ENCODE assay signal across 10 cellular contexts in the genomic region with DNA sequence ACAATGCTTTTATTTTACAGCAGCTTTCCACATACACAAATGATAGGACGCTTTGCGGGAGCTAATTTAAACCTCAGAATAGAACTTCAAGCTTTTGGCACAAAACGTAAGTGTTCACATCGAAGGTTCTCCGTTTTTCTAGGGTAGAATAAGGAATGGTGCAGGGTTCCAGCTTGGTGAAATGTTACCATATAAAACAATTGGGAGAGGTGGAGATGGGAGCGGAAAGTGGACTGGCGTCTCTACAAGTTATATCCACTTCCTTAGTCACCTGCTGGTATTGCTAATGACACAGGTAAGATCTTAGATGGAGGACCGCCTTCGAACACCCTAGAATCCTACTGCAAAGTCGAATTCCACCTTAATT. TPM values are rescaled to one million over a fixed set of nuclear protein-coding genes. Genes with fewer than 3 reads are reported as not detected.
DNase-seq lines count a peak whose midpoint lies in the region; TF ChIP-seq lines count a peak whose summit lies in the region.
"Had no signal": no experiment of that assay in that cellular context is flagged by ENCODE, and none has a peak within 500 bp of the region (broad histone marks: within the 10 kb centered on the region; RNA-seq: fewer than 3 reads in every experiment).

No MANE protein-coding gene starts in this region.

- DNase-seq in activated CD4-positive, alpha-beta T cell treated with anti-CD3 and anti-CD28 coated beads, Interleukin-2, amount 10 ng/mL, durations not matched to agents 24 days and 14 days: no peak
- no peak for DNase-seq in activated CD4-positive, alpha-beta T cell treated with anti-CD3 and anti-CD28 coated beads, Interleukin-2, amount 50 U/mL, for 1 hour
- no peak for DNase-seq in mammary epithelial cell
- DNase-seq in neural progenitor cell (ENCODE audit: low spot score): no peak
- no peak for DNase-seq in tibial nerve (ENCODE audit: low spot score in 2 of 2)
- no peak for DNase-seq in pons (ENCODE audit: low spot score)
- no peak for DNase-seq in cerebellar nuclear complex (lab: John Stamatoyannopoulos, UW)

- TF ChIP-seq EP300 in tibial nerve (IDR thresholded peaks at IDR 0.05): no peak

- H3K27ac Mint-ChIP-seq in activated CD4-positive, alpha-beta T cell treated with anti-CD3 and anti-CD28 coated beads, Interleukin-2, amount 10 ng/mL, durations not matched to agents 24 days and 14 days: no peak overlapping the region
- H3K27ac Mint-ChIP-seq in neural progenitor cell: no peak overlapping the region

- 40% methylated on average over 10 of the region's 10 CpGs for WGBS in mammary epithelial cell (ENCODE audit: low coverage, missing lambda C conversion rate)
- 38 to 39% methylated on average over 10 of the region's 10 CpGs for WGBS in tibial nerve, 2 donors

- no peaks in the 10 kb centered on the region for H3K9me3 Mint-ChIP-seq in activated CD4-positive, alpha-beta T cell treated with anti-CD3 and anti-CD28 coated beads, Interleukin-2, amount 10 ng/mL, durations not matched to agents 24 days and 14 days
- H3K9me3 Mint-ChIP-seq in neural progenitor cell: no peaks in the 10 kb centered on the region

- H3K79me2 ChIP-seq in Loucy (ENCODE audit: insufficient read depth, low read length) (no peaks in the 10 kb centered on the region), mammary epithelial cell (ENCODE audit: insufficient read depth, low read length) (peaks cover 32% of the 10 kb centered on the region), neural progenitor cell (ENCODE audit: low read depth) (peaks cover 26% of the 10 kb centered on the region)

- H3K9me3 ChIP-seq in Loucy (ENCODE audit: insufficient read depth, low read depth, low read length) (no peaks in the 10 kb centered on the region), mammary epithelial cell (replicated peaks; ENCODE audit: insufficient read depth, low read length) (no peaks in the 10 kb centered on the region), neural progenitor cell (ENCODE audit: low read depth) (no peaks in the 10 kb centered on the region), tibial nerve (no peaks in the 10 kb centered on the region)
- H3K9me3 ChIP-seq: gastroesophageal sphincter, ovary had no signal

- H3K9ac ChIP-seq in Loucy (ENCODE audit: low read depth, low read length, poor library complexity, severe bottlenecking): no peak overlapping the region
- no peak overlapping the region for H3K9ac ChIP-seq in mammary epithelial cell (ENCODE audit: insufficient read depth, low read length)
- H3K9ac ChIP-seq in neural progenitor cell: no peak overlapping the region

- no peaks in the 10 kb centered on the region for H3K36me3 Mint-ChIP-seq in activated CD4-positive, alpha-beta T cell treated with anti-CD3 and anti-CD28 coated beads, Interleukin-2, amount 10 ng/mL, durations not matched to agents 24 days and 14 days (ENCODE audit: low read depth)
- H3K36me3 Mint-ChIP-seq in neural progenitor cell: peaks cover 4% of the 10 kb centered on the region

- BruUV-seq in mammary epithelial cell (replicated peaks; lab: Mats Ljungman, UMichigan): no TSS peak

- in situ Hi-C loops in mammary epithelial cell (cut with MboI; ENCODE audit: low sequenced_read_pairs in 2 of 2): loop anchor here (5.0 kb wide), 2 partner anchors 189 to 194 kb away; no protein-coding TSS in a partner anchor

- dilution Hi-C loops in mammary epithelial cell (cut with HindIII; ENCODE audit: low sequenced_read_pairs): loop anchor here (10.0 kb wide), 1 partner anchor 64 kb away; no protein-coding TSS in a partner anchor

- H2AFZ ChIP-seq in Loucy (ENCODE audit: low read length) (peak overlapping the region; percentile 72), mammary epithelial cell (ENCODE audit: low read depth, low read length) (peak overlapping the region; percentile 42), neural progenitor cell (replicated peaks) (peak overlapping the region; percentile 85)

- no peaks in the 10 kb centered on the region for H3K27me3 ChIP-seq in Loucy (ENCODE audit: insufficient read depth, low read length, poor library complexity, severe bottlenecking)
- H3K27me3 ChIP-seq in mammary epithelial cell (ENCODE audit: insufficient read depth, low read length): no peaks in the 10 kb centered on the region
- no peaks in the 10 kb centered on the region for H3K27me3 ChIP-seq in neural progenitor cell
- peaks cover 0 to 4% of the 10 kb centered on the region in 2 donors for H3K27me3 ChIP-seq in tibial nerve
- H3K27me3 ChIP-seq: gastroesophageal sphincter, ovary had no signal

- TF ChIP-seq POLR2A in tibial nerve (IDR thresholded peaks at IDR 0.05): no peak

- intact Hi-C loops in activated CD4-positive, alpha-beta T cell treated with anti-CD3 and anti-CD28 coated beads, Interleukin-2, amount 10 ng/mL, durations not matched to agents 24 days and 14 days (cut with micrococcal nuclease): loop anchor here (1.0 to 5.0 kb wide), 7 partner anchors 15 to 839 kb away; a partner anchor contains a TSS
- intact Hi-C loops in mammary epithelial cell (cut with micrococcal nuclease): loop anchor here (1.0 to 5.0 kb wide), 7 partner anchors 15 to 839 kb away; a partner anchor contains a TSS

- no peaks in the 10 kb centered on the region for H3K9me2 ChIP-seq in Loucy (replicated peaks; ENCODE audit: low read depth, low read length)

- peaks cover 12% of the 10 kb centered on the region for H3K4me1 Mint-ChIP-seq in activated CD4-positive, alpha-beta T cell treated with anti-CD3 and anti-CD28 coated beads, Interleukin-2, amount 10 ng/mL, durations not matched to agents 24 days and 14 days
- peaks cover 30% of the 10 kb centered on the region for H3K4me1 Mint-ChIP-seq in neural progenitor cell

- H3K27ac ChIP-seq in mammary epithelial cell (ENCODE audit: insufficient read depth, low read depth, low read length) (no peak overlapping the region), neural progenitor cell (no peak overlapping the region), tibial nerve (no peak overlapping the region)
- H3K27ac ChIP-seq: ovary had no signal

- H3K4me3 Mint-ChIP-seq in activated CD4-positive, alpha-beta T cell treated with anti-CD3 and anti-CD28 coated beads, Interleukin-2, amount 10 ng/mL, durations not matched to agents 24 days and 14 days: peak overlapping the region; percentile 81
- H3K4me3 Mint-ChIP-seq in neural progenitor cell: peak overlapping the region; percentile 73

- H3K4me1 ChIP-seq in Loucy (ENCODE audit: insufficient read depth, low read length, poor library complexity, severe bottlenecking): peaks cover 4% of the 10 kb centered on the region
- H3K4me1 ChIP-seq in mammary epithelial cell (ENCODE audit: insufficient read depth, low read length): peaks cover 13% of the 10 kb centered on the region
- H3K4me1 ChIP-seq in neural progenitor cell: peaks cover 13% of the 10 kb centered on the region
- H3K4me1 ChIP-seq in tibial nerve: peaks cover 0 to 30% (median 20%) of the 10 kb centered on the region in 4 donors

- no peaks in the 10 kb centered on the region for H3K36me3 ChIP-seq in Loucy (ENCODE audit: insufficient read depth, low read length)
- H3K36me3 ChIP-seq in mammary epithelial cell (ENCODE audit: insufficient read depth, low read length): no peaks in the 10 kb centered on the region
- H3K36me3 ChIP-seq in neural progenitor cell: no peaks in the 10 kb centered on the region
- no peaks in the 10 kb centered on the region for H3K36me3 ChIP-seq in tibial nerve
- H3K36me3 ChIP-seq: gastroesophageal sphincter, ovary had no signal

- TF ChIP-seq CTCF in Loucy (conservative IDR thresholded peaks at IDR 0.05; ENCODE audit: low read length): peak; percentile 9; the same call in 1 of the 2 replicates
- no peak for TF ChIP-seq CTCF in mammary epithelial cell (conservative IDR thresholded peaks at IDR 0.05 in 1 of 2, IDR thresholded peaks at IDR 0.05 in 1 of 2; ENCODE audit: extremely low read depth in 1 of 2, insufficient read depth in 1 of 2, low read depth in 1 of 2, low read length in 2 of 2)
- TF ChIP-seq CTCF in neural progenitor cell (IDR thresholded peaks at IDR 0.05): no peak
- no peak for TF ChIP-seq CTCF in tibial nerve (IDR thresholded peaks at IDR 0.05)

- peaks cover 20% of the 10 kb centered on the region for H3K27me3 Mint-ChIP-seq in activated CD4-positive, alpha-beta T cell treated with anti-CD3 and anti-CD28 coated beads, Interleukin-2, amount 10 ng/mL, durations not matched to agents 24 days and 14 days
- peaks cover 10% of the 10 kb centered on the region for H3K27me3 Mint-ChIP-seq in neural progenitor cell (ENCODE audit: insufficient read depth, low read depth)

- H3K4me3 ChIP-seq in Loucy (ENCODE audit: low read length, poor library complexity, severe bottlenecking) (peak overlapping the region; percentile 29), mammary epithelial cell (replicated peaks in 1 of 3; ENCODE audit: insufficient read depth in 1 of 3, low read depth in 2 of 3, low read length in 3 of 3) (no peak overlapping the region), neural progenitor cell (no peak overlapping the region), tibial nerve (no peak overlapping the region)

- H3K4me2 ChIP-seq in Loucy (ENCODE audit: low read depth, low read length, poor library complexity, severe bottlenecking): peak overlapping the region; percentile 68
- no peak overlapping the region for H3K4me2 ChIP-seq in mammary epithelial cell (ENCODE audit: insufficient read depth, low read depth, low read length)
- H3K4me2 ChIP-seq in neural progenitor cell: no peak overlapping the region

- H4K20me1 ChIP-seq in Loucy (ENCODE audit: insufficient read depth, low read length, poor library complexity, severe bottlenecking) (no peaks in the 10 kb centered on the region), mammary epithelial cell (ENCODE audit: insufficient read depth, low read length) (no peaks in the 10 kb centered on the region), neural progenitor cell (ENCODE audit: low read depth) (peaks cover 25% of the 10 kb centered on the region)

- CTCF ChIA-PET in mammary epithelial cell (lab: Charles Lee; ENCODE audit: low non-redundant PET): interaction anchor here (0.7 to 1.3 kb wide), 7 partner anchors 56 to 569 kb away, joined by 4 to 22 read pairs (median 5); no protein-coding TSS in a partner anchor

- no peaks in the 10 kb centered on the region for H3F3A ChIP-seq in Loucy (ENCODE audit: low read depth)
- H3F3A ChIP-seq in neural progenitor cell (ENCODE audit: low read depth): peaks cover 12% of the 10 kb centered on the region

RNA-seq across cellular contexts. Expression of a gene that starts 1.7 kb away (rescaled TPM):
- total RNA-seq in activated CD4-positive, alpha-beta T cell treated with anti-CD3 and anti-CD28 coated beads, Interleukin-2, amount 10 ng/mL, durations not matched to agents 24 days and 14 days: 0.14 and 0.28 TPM in 2 replicates
- 100 to 1,000 TPM; 126 to 128 TPM for total RNA-seq in mammary epithelial cell
- polyA plus RNA-seq in mammary epithelial cell: 87.8 TPM
- polyA minus RNA-seq in mammary epithelial cell: 188 TPM
- total RNA-seq in neural progenitor cell (ENCODE audit: low replicate concordance): 35.9 and 69.4 TPM in 2 replicates
- total RNA-seq in tibial nerve: 10 to 100 TPM in 3 of 4 donors, 1 to 10 TPM in 1; 6.6 to 28.4 (median 14.7) TPM

RNA-seq across cellular contexts. Expression of a gene that starts 15.7 kb away (rescaled TPM):
- 14.7 and 15.7 TPM in 2 replicates for total RNA-seq in activated CD4-positive, alpha-beta T cell treated with anti-CD3 and anti-CD28 coated beads, Interleukin-2, amount 10 ng/mL, durations not matched to agents 24 days and 14 days
- total RNA-seq in mammary epithelial cell (10 to 100 TPM; 14.3 to 17.2 TPM), neural progenitor cell (ENCODE audit: low replicate concordance) (11.7 and 15.7 TPM in 2 replicates), tibial nerve (10 to 100 TPM; 11.1 to 18.4 (median 14.7) TPM)
- 17.8 TPM for polyA plus RNA-seq in mammary epithelial cell
- 20.6 TPM for polyA minus RNA-seq in mammary epithelial cell
